ENCODE assay signal across 8 cellular contexts in genomic region chr20:37384683-37385174, GRCh38. TPM values are rescaled to one million over a fixed set of nuclear protein-coding genes. Genes with fewer than 3 reads are reported as not detected.
DNase-seq lines count a peak whose midpoint lies in the region; ATAC-seq and TF ChIP-seq lines count a peak whose summit lies in the region.

No MANE protein-coding gene starts in this region.

- TF ChIP-seq CTCF in liver (IDR thresholded peaks at IDR 0.05; ENCODE audit: low read depth, low read length, missing input control) = peak; percentile 95

- TF ChIP-seq RAD21 in liver (IDR thresholded peaks at IDR 0.05) = peak; percentile 63 to 79

- H3K4me3 ChIP-seq in liver (ENCODE audit: low read depth in 1 of 3, low read length in 3 of 3) = peak overlapping the region in 1 of 3 donors; percentile 43

- H3K9me3 ChIP-seq in liver (ENCODE audit: control insufficient read depth in 4 of 4, low read length in 3 of 4) = no peaks in the 10 kb centered on the region

- WGBS in liver = 12% methylated on average over 42 of the region's 42 CpGs

- no peaks in the 10 kb centered on the region for H3K36me3 ChIP-seq in liver (ENCODE audit: control insufficient read depth in 4 of 4, insufficient read depth in 3 of 4, low read depth in 1 of 4, low read length in 3 of 4)

- DNase-seq in NCI-H748 (lab: John Stamatoyannopoulos, UW; ENCODE audit: unreplicated experiment) (peak; percentile 20), NCI-H748 treated with DMSO at 0.1 percent for 48 hours (lab: John Stamatoyannopoulos, UW) (no peak), Kasumi-1 (lab: John Stamatoyannopoulos, UW) (peak; percentile 18 to 39)
- peak; percentile 51 for DNase-seq in activated CD4-positive, CD25-positive, alpha-beta regulatory T cell treated with anti-CD3 and anti-CD28 coated beads, Interleukin-2, amount 50 U/mL, for 16 hours (ENCODE audit: low read depth, low spot score)
- DNase-seq in central memory CD4-positive, alpha-beta T cell = peak; percentile 66
- peak; percentile 61 to 74 (median 70) for DNase-seq in stimulated activated CD4-positive, alpha-beta T cell treated with anti-CD3 and anti-CD28 coated beads, TNF-alpha, amount 100 ng/mL, for 24 hours (ENCODE audit: low read depth in 3 of 3)

- H3K27ac ChIP-seq in liver (ENCODE audit: low read depth in 1 of 2, low read length in 2 of 2) = no peak overlapping the region

- no peaks in the 10 kb centered on the region for H3K27me3 ChIP-seq in liver (ENCODE audit: control insufficient read depth in 4 of 4, insufficient read depth in 4 of 4, low read length in 3 of 4)

- no peak overlapping the region for H3K9ac ChIP-seq in liver (ENCODE audit: low read depth in 1 of 2, low read length in 2 of 2)

- peaks cover 2 to 12% (median 9%) of the 10 kb centered on the region in 4 donors for H3K4me1 ChIP-seq in liver (ENCODE audit: control insufficient read depth in 4 of 4, insufficient read depth in 4 of 4, low read length in 3 of 4)

- no peak for ATAC-seq in HG02973 (IDR thresholded peaks at IDR 0.05; ENCODE audit: unreplicated experiment)

TF ChIP-seq in liver, 16 proteins besides CTCF, POLR2A, EP300 and RAD21:
- TF ChIP-seq NR2F2 (IDR thresholded peaks at IDR 0.05) (no peak), YY1 (IDR thresholded peaks at IDR 0.05) (no peak), TAF1 (conservative IDR thresholded peaks at IDR 0.05) (no peak), MAX (IDR thresholded peaks at IDR 0.05) (no peak), HNF4G (IDR thresholded peaks at IDR 0.05) (no peak), SP1 (IDR thresholded peaks at IDR 0.05) (no peak), RXRA (IDR thresholded peaks at IDR 0.05) (no peak), GABPA (IDR thresholded peaks at IDR 0.05 in 1 of 2, conservative IDR thresholded peaks at IDR 0.05 in 1 of 2) (no peak), ATF3 (IDR thresholded peaks at IDR 0.05) (no peak), FOXA1 (IDR thresholded peaks at IDR 0.05) (no peak), HNF4A (conservative IDR thresholded peaks at IDR 0.05) (no peak), REST (IDR thresholded peaks at IDR 0.05) (no peak), FOXA2 (IDR thresholded peaks at IDR 0.05) (no peak), JUND (IDR thresholded peaks at IDR 0.05) (no peak), ZBTB33 (IDR thresholded peaks at IDR 0.05) (no peak), EGR1 (IDR thresholded peaks at IDR 0.05; ENCODE audit: low read depth in 2 of 2) (no peak)

RNA-seq across cellular contexts. Expression of gene SRC, which starts 38.8 kb away (rescaled TPM):
- 10 to 100 TPM in 1 of 2 donors, 1 to 10 TPM in 1; 7.1 to 21.2 TPM for total RNA-seq in liver
- polyA plus RNA-seq in liver = 1 to 10 TPM; 3.3 to 3.7 TPM
